In the genomic region with DNA sequence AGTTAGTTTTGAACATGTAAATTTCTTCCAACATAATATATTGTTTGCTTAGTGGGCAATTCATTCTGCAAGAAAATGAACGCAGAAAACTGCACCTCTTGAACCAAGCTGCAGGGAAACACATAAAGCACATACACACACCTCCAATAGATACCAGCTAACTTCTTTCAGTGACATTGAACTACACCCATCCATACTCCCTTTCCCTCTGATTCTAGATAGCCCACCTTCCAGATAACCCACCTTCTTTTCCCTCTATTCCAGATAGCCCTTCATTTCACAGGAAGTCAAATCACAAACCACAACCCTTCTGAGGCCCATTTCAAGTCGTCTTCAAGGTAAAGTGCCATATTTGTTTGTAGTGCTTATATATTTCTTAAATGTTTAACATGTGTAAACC, we compare ENCODE assay signal across 12 cellular contexts.
"Had no signal": no experiment of that assay in that cellular context is flagged by ENCODE, and none has a peak within 500 bp of the region (broad histone marks: within the 10 kb centered on the region; RNA-seq: fewer than 3 reads in every experiment).

No MANE protein-coding gene starts in this region.

- H3K4me1 ChIP-seq: breast epithelium had no signal

- H3K36me3 Mint-ChIP-seq: activated naive CD4-positive, alpha-beta T cell treated with anti-CD3 and anti-CD28 coated beads, Interleukin-2, amount 50 U/mL, for 72 hours had no signal

- H3K4me3 ChIP-seq: breast epithelium, esophagus muscularis mucosa, lower lobe of right lung, skin epidermis had no signal

- H3K9me3 ChIP-seq: breast epithelium, esophagus muscularis mucosa, lower lobe of right lung had no signal

- H3K27ac ChIP-seq: esophagus muscularis mucosa, lower lobe of right lung, skin epidermis had no signal

- ATAC-seq: activated naive CD4-positive, alpha-beta T cell treated with anti-CD3 and anti-CD28 coated beads, Interleukin-2, amount 50 U/mL, for 72 hours; left cardiac atrium; lower lobe of right lung; naive thymus-derived CD8-positive, alpha-beta T cell had no signal

- FAIRE-seq: urothelium cell line had no signal

- H3K36me3 ChIP-seq: breast epithelium had no signal

- H3K27me3 Mint-ChIP-seq: naive thymus-derived CD8-positive, alpha-beta T cell had no signal

- H3K27me3 ChIP-seq: breast epithelium, esophagus muscularis mucosa had no signal

- H3K9me3 Mint-ChIP-seq: activated naive CD4-positive, alpha-beta T cell treated with anti-CD3 and anti-CD28 coated beads, Interleukin-2, amount 50 U/mL, for 72 hours; naive thymus-derived CD8-positive, alpha-beta T cell had no signal

- DNase-seq: activated CD4-positive, alpha-beta T cell treated with anti-CD3 and anti-CD28 coated beads for 1 hour; activated CD4-positive, alpha-beta T cell treated with anti-CD3 and anti-CD28 coated beads, Interleukin-2, amount 50 U/mL, for 48 hours; aorta; left cardiac atrium; lower lobe of right lung; naive thymus-derived CD8-positive, alpha-beta T cell; stimulated activated CD4-positive, alpha-beta T cell treated with anti-CD3 and anti-CD28 coated beads, Interleukin-4, amount 100 ng/mL, for 4 hours had no signal
